2 cellular contexts compared by ENCODE assay signal in genomic region chr20:50501970-50502745, GRCh38.
A peak's percentile ranks its signal among the peaks of the same experiment; 100 is the strongest.
TF ChIP-seq lines count a peak whose summit lies in the region.

No MANE protein-coding gene starts in this region.

TF ChIP-seq in IMR-90, 13 proteins besides CTCF, POLR2A, EP300 and RAD21:
- TF ChIP-seq NFE2L2 (IDR thresholded peaks at IDR 0.05; ENCODE audit: low read depth, low read length), result no peak
- no peak for TF ChIP-seq MAFK (IDR thresholded peaks at IDR 0.05; ENCODE audit: low read depth, low read length)
- no peak for TF ChIP-seq RCOR1 (IDR thresholded peaks at IDR 0.05; ENCODE audit: insufficient replicate concordance, low read length)
- no peak for TF ChIP-seq MXI1 (IDR thresholded peaks at IDR 0.05; ENCODE audit: borderline replicate concordance, low read depth, low read length)
- TF ChIP-seq BHLHE40 (IDR thresholded peaks at IDR 0.05; ENCODE audit: low read depth, low read length), result no peak
- no peak for TF ChIP-seq CHD1 (IDR thresholded peaks at IDR 0.05; ENCODE audit: low read depth, low read length)
- TF ChIP-seq CEBPB (IDR thresholded peaks at IDR 0.05; ENCODE audit: low read depth, low read length), result no peak
- TF ChIP-seq ELK1 (IDR thresholded peaks at IDR 0.05; ENCODE audit: borderline replicate concordance, low read depth, low read length), result no peak
- no peak for TF ChIP-seq RFX5 (IDR thresholded peaks at IDR 0.05; ENCODE audit: low read depth, low read length)
- no peak for TF ChIP-seq USF2 (IDR thresholded peaks at IDR 0.05; ENCODE audit: low read depth, low read length)
- TF ChIP-seq MAZ (IDR thresholded peaks at IDR 0.05; ENCODE audit: borderline replicate concordance, low read depth, low read length), result no peak
- TF ChIP-seq FOS (IDR thresholded peaks at IDR 0.05; ENCODE audit: low read depth, low read length), result no peak
- TF ChIP-seq SMC3 (IDR thresholded peaks at IDR 0.05; ENCODE audit: low read depth, low read length), result no peak

TF ChIP-seq in H1, 55 proteins besides CTCF, POLR2A, EP300 and RAD21:
- TF ChIP-seq SP1 (IDR thresholded peaks at IDR 0.05; ENCODE audit: low read depth, low read length), result no peak
- no peak for TF ChIP-seq CTBP2 (IDR thresholded peaks at IDR 0.05; ENCODE audit: borderline replicate concordance, insufficient read depth, insufficient read length, low read length)
- peak; percentile 25; the same call in 1 of the 2 replicates for TF ChIP-seq KDM1A (IDR thresholded peaks at IDR 0.05; ENCODE audit: borderline replicate concordance, low read length)
